In genomic region chr21:41764558-41765392, GRCh38 we compare ENCODE assay signal across 1 cellular context.
TF ChIP-seq lines count a peak whose summit lies in the region.

No MANE protein-coding gene starts in this region.

TF ChIP-seq in HepG2, 621 proteins besides CTCF, POLR2A, EP300 and RAD21 (continued from another document and continues in another):
- no peak for TF ChIP-seq KIAA2018 (CRISPR knock-in tag; IDR thresholded peaks at IDR 0.05; ENCODE audit: borderline replicate concordance)
- peak; percentile 38; the same call in 1 of the 2 replicates for TF ChIP-seq RARA (CRISPR knock-in tag; IDR thresholded peaks at IDR 0.05)
- no peak for TF ChIP-seq ZFP37 (CRISPR knock-in tag; IDR thresholded peaks at IDR 0.05; ENCODE audit: borderline replicate concordance)
- TF ChIP-seq ZNF235 (CRISPR knock-in tag; IDR thresholded peaks at IDR 0.05; ENCODE audit: borderline replicate concordance), result no peak
- TF ChIP-seq IKZF5 (CRISPR knock-in tag; IDR thresholded peaks at IDR 0.05), result no peak
- no peak for TF ChIP-seq GMEB1 (CRISPR knock-in tag; IDR thresholded peaks at IDR 0.05; ENCODE audit: borderline replicate concordance)
- no peak for TF ChIP-seq MLLT10 (CRISPR knock-in tag; IDR thresholded peaks at IDR 0.05)
- peak; percentile 25; the same call in 1 of the 2 replicates for TF ChIP-seq TBX2 (CRISPR knock-in tag; IDR thresholded peaks at IDR 0.05; ENCODE audit: borderline replicate concordance)
- TF ChIP-seq TOPORS (CRISPR knock-in tag; IDR thresholded peaks at IDR 0.05), result no peak
- no peak for TF ChIP-seq ZNF329 (CRISPR knock-in tag; IDR thresholded peaks at IDR 0.05; ENCODE audit: low read depth)
- 0 out of 2 replicates have a peak, but pooled peaks have one; percentile 30 for TF ChIP-seq ZNF574 (CRISPR knock-in tag; IDR thresholded peaks at IDR 0.05)
- TF ChIP-seq MYC (CRISPR knock-in tag; IDR thresholded peaks at IDR 0.05; ENCODE audit: borderline replicate concordance), result peak; percentile 63; the same call in 1 of the 2 replicates
- TF ChIP-seq ZNF782 (CRISPR knock-in tag; IDR thresholded peaks at IDR 0.05; ENCODE audit: borderline replicate concordance), result no peak
- no peak for TF ChIP-seq TRIM24 (CRISPR knock-in tag; IDR thresholded peaks at IDR 0.05)
- no peak for TF ChIP-seq RFXANK (CRISPR knock-in tag; IDR thresholded peaks at IDR 0.05)
- TF ChIP-seq PAF1 (CRISPR knock-in tag; IDR thresholded peaks at IDR 0.05), result no peak
- no peak for TF ChIP-seq PHF8 (CRISPR knock-in tag; IDR thresholded peaks at IDR 0.05)
- no peak for TF ChIP-seq AHDC1 (CRISPR knock-in tag; IDR thresholded peaks at IDR 0.05; ENCODE audit: borderline replicate concordance)
- TF ChIP-seq TFDP2 (CRISPR knock-in tag; IDR thresholded peaks at IDR 0.05), result no peak
- TF ChIP-seq CREB3 (CRISPR knock-in tag; IDR thresholded peaks at IDR 0.05), result no peak
- no peak for TF ChIP-seq ZNF672 (CRISPR knock-in tag; IDR thresholded peaks at IDR 0.05)
- TF ChIP-seq ZNF276 (CRISPR knock-in tag; IDR thresholded peaks at IDR 0.05; ENCODE audit: low read depth), result peak; percentile 81; the same call in 1 of the 2 replicates
- no peak for TF ChIP-seq RAD51 (IDR thresholded peaks at IDR 0.05; ENCODE audit: borderline replicate concordance)
- no peak for TF ChIP-seq GTF2F1 (IDR thresholded peaks at IDR 0.05; ENCODE audit: low read length)
- TF ChIP-seq RBFOX2 (IDR thresholded peaks at IDR 0.05; ENCODE audit: low read depth, low read length), result no peak
- peak; percentile 31; the same call in 1 of the 2 replicates for TF ChIP-seq ISL2 (CRISPR knock-in tag; IDR thresholded peaks at IDR 0.05)
- no peak for TF ChIP-seq HNRNPUL1 (IDR thresholded peaks at IDR 0.05; ENCODE audit: low read depth, low read length)
- no peak for TF ChIP-seq PLSCR1 (CRISPR knock-in tag; IDR thresholded peaks at IDR 0.05; ENCODE audit: borderline replicate concordance)
- no peak for TF ChIP-seq STAT5B (CRISPR knock-in tag; IDR thresholded peaks at IDR 0.05)
- TF ChIP-seq XRCC5 (optimal IDR thresholded peaks at IDR 0.05; ENCODE audit: low read length), result no peak
- no peak for TF ChIP-seq U2AF1 (optimal IDR thresholded peaks at IDR 0.05; ENCODE audit: low read depth, low read length)
- no peak for TF ChIP-seq PITX1 (CRISPR knock-in tag; IDR thresholded peaks at IDR 0.05)
- TF ChIP-seq ZSCAN12 (CRISPR knock-in tag; IDR thresholded peaks at IDR 0.05), result no peak
